29 cellular contexts compared by ENCODE assay signal in genomic region chr11:10696797-10697620, GRCh38. TPM values are rescaled to one million over a fixed set of nuclear protein-coding genes. Genes with fewer than 3 reads are reported as not detected.
DNase-seq lines count a peak whose midpoint lies in the region; ATAC-seq and TF ChIP-seq lines count a peak whose summit lies in the region.
"Had no signal": no experiment of that assay in that cellular context is flagged by ENCODE, and none has a peak within 500 bp of the region (broad histone marks: within the 10 kb centered on the region; RNA-seq: fewer than 3 reads in every experiment).

No MANE protein-coding gene starts in this region.

- no peak for ATAC-seq in GM21515 (IDR thresholded peaks at IDR 0.05; ENCODE audit: unreplicated experiment)
- ATAC-seq in natural killer cell treated with Interleukin-12 subunit alpha and Interleukin-12 subunit beta and Interleukin-15 and Interleukin-18, amount 100 ng/mL, for 72 hours = no peak
- ATAC-seq: activated CD4-positive, alpha-beta T cell treated with anti-CD3 and anti-CD28 coated beads for 36 hours; activated T-cell treated with anti-CD3 and anti-CD28 coated beads, Interleukin-2, amount 50 U/mL, for 4 hours; stimulated activated naive B cell treated with anti-CD40 and anti-IgM and Interleukin-4, amounts not matched to agents 10 μg/mL and 1 μg/mL and 100 μg/mL, for 72 hours had no signal

- TF ChIP-seq POLR2A in stomach (IDR thresholded peaks at IDR 0.05) = no peak

- H3K9me3 ChIP-seq in BLaER1 = peaks cover 15% of the 10 kb centered on the region
- no peaks in the 10 kb centered on the region for H3K9me3 ChIP-seq in right atrium auricular region
- H3K9me3 ChIP-seq in stomach = no peaks in the 10 kb centered on the region

- H3K4me1 ChIP-seq in BLaER1 (peaks cover 18% of the 10 kb centered on the region), right atrium auricular region (peaks cover 0 to 15% of the 10 kb centered on the region in 2 donors), stomach (peaks cover 0 to 20% (median 9%) of the 10 kb centered on the region in 4 donors)
- H3K4me1 ChIP-seq: Caco-2, HAP-1 had no signal

- 0 out of 2 replicates have a peak overlapping the region, but pooled peaks have one; percentile 13 for H3K27ac ChIP-seq in BLaER1
- H3K27ac ChIP-seq in right atrium auricular region = peak overlapping the region; percentile 34 to 64
- peak overlapping the region in 4 of 5 donors; percentile 14 to 88 (median 66) for H3K27ac ChIP-seq in stomach
- H3K27ac ChIP-seq: cardiac muscle cell, HL-60 had no signal

- H3K36me3 Mint-ChIP-seq in natural killer cell treated with Interleukin-12 subunit alpha and Interleukin-12 subunit beta and Interleukin-15 and Interleukin-18, amount 100 ng/mL, for 72 hours = no peaks in the 10 kb centered on the region

- intact Hi-C loops in stomach (cut with DNase I; ENCODE audit: low total_unique reads) = no loop called here

- DNase-seq in cerebellum (ENCODE audit: low spot score) (peak; percentile 40), right atrium auricular region (ENCODE audit: low spot score) (no peak), stomach (no peak), NCI-H187 (lab: John Stamatoyannopoulos, UW) (no peak)
- DNase-seq in activated T-cell treated with anti-CD3 and anti-CD28 coated beads, Interleukin-2, amount 50 U/mL, for 48 hours = no peak
- no peak for DNase-seq in natural killer cell treated with Interleukin-12 subunit alpha and Interleukin-12 subunit beta and Interleukin-15 and Interleukin-18, amount 100 ng/mL, for 72 hours (ENCODE audit: low spot score)
- DNase-seq: activated CD4-positive, alpha-beta T cell treated with anti-CD3 and anti-CD28 coated beads for 36 hours; activated naive CD4-positive, alpha-beta T cell treated with Interleukin-2 at 50 U/mL for 16 hours; activated T-cell treated with anti-CD3 and anti-CD28 coated beads, Interleukin-2, amount 50 U/mL, for 4 hours; amniotic stem cell; Caco-2; DMS79 treated with DMSO at 0.1 percent for 48 hours; dorsolateral prefrontal cortex; mesenchymal stem cell; NCI-H1092 treated with DMSO at 0.1 percent for 48 hours; NCI-H2029; NCI-H226; nucleus accumbens; stimulated activated CD4-positive, alpha-beta T cell treated with anti-CD3 and anti-CD28 coated beads, Interleukin-4, amount 100 ng/mL, for 1 hour; stimulated activated naive B cell treated with anti-CD40 and anti-IgM and Interleukin-4, amounts not matched to agents 10 μg/mL and 1 μg/mL and 100 μg/mL, for 72 hours; trophoblast cell had no signal

- H3K4me3 ChIP-seq in BLaER1 (no peak overlapping the region), right atrium auricular region (no peak overlapping the region), stomach (no peak overlapping the region)
- H3K4me3 ChIP-seq: cardiac muscle cell, dorsolateral prefrontal cortex, HAP-1 had no signal

- no peaks in the 10 kb centered on the region for H3K36me3 ChIP-seq in BLaER1
- H3K36me3 ChIP-seq in right atrium auricular region = no peaks in the 10 kb centered on the region
- H3K36me3 ChIP-seq in stomach = no peaks in the 10 kb centered on the region
- H3K36me3 ChIP-seq: cardiac muscle cell, HAP-1 had no signal

- TF ChIP-seq EP300 in stomach (IDR thresholded peaks at IDR 0.05) = no peak

- H3K4me1 Mint-ChIP-seq in natural killer cell treated with Interleukin-12 subunit alpha and Interleukin-12 subunit beta and Interleukin-15 and Interleukin-18, amount 100 ng/mL, for 72 hours (ENCODE audit: low read depth in 2 of 2) = no peaks in the 10 kb centered on the region
- H3K4me1 Mint-ChIP-seq: activated CD4-positive, alpha-beta T cell treated with anti-CD3 and anti-CD28 coated beads for 36 hours had no signal

- H4K20me1 ChIP-seq in BLaER1 = no peaks in the 10 kb centered on the region

- WGBS in stomach, 5 donors = 62 to 72% (median 66%) methylated on average over 6 to 8 of the region's 8 CpGs

- H3K4me2 ChIP-seq in BLaER1 = peak overlapping the region; percentile 63

- H3K27me3 ChIP-seq in BLaER1 = no peaks in the 10 kb centered on the region
- H3K27me3 ChIP-seq in right atrium auricular region = no peaks in the 10 kb centered on the region
- peaks cover 0 to 4% (median 0%) of the 10 kb centered on the region in 3 donors for H3K27me3 ChIP-seq in stomach
- H3K27me3 ChIP-seq: cardiac muscle cell, dorsolateral prefrontal cortex had no signal

- no peaks in the 10 kb centered on the region for H3K9me3 Mint-ChIP-seq in natural killer cell treated with Interleukin-12 subunit alpha and Interleukin-12 subunit beta and Interleukin-15 and Interleukin-18, amount 100 ng/mL, for 72 hours
- H3K9me3 Mint-ChIP-seq: T-helper 1 cell treated with Interleukin-12 subunit alpha and Interleukin-12 subunit beta and Interleukin-4 antibody, amounts not matched to agents 30 μg/mL and 1 μg/mL, for 36 hours had no signal

- H3K27ac Mint-ChIP-seq in natural killer cell treated with Interleukin-12 subunit alpha and Interleukin-12 subunit beta and Interleukin-15 and Interleukin-18, amount 100 ng/mL, for 72 hours = no peak overlapping the region
- H3K27ac Mint-ChIP-seq: activated CD4-positive, alpha-beta T cell treated with anti-CD3 and anti-CD28 coated beads for 36 hours; B cell; stimulated activated naive B cell treated with anti-CD40 and anti-IgM and Interleukin-4, amounts not matched to agents 10 μg/mL and 1 μg/mL and 100 μg/mL, for 72 hours; T-helper 1 cell treated with Interleukin-12 subunit alpha and Interleukin-12 subunit beta and Interleukin-4 antibody, amounts not matched to agents 30 μg/mL and 1 μg/mL, for 36 hours had no signal

- peaks cover 0 to 11% of the 10 kb centered on the region in 2 donors for H3K27me3 Mint-ChIP-seq in natural killer cell treated with Interleukin-12 subunit alpha and Interleukin-12 subunit beta and Interleukin-15 and Interleukin-18, amount 100 ng/mL, for 72 hours

- TF ChIP-seq CTCF in right atrium auricular region (IDR thresholded peaks at IDR 0.05) = no peak
- no peak for TF ChIP-seq CTCF in stomach (IDR thresholded peaks at IDR 0.05)

- no peak overlapping the region for H3K9ac ChIP-seq in BLaER1

- no peak overlapping the region for H3K4me3 Mint-ChIP-seq in natural killer cell treated with Interleukin-12 subunit alpha and Interleukin-12 subunit beta and Interleukin-15 and Interleukin-18, amount 100 ng/mL, for 72 hours
- H3K4me3 Mint-ChIP-seq: activated CD4-positive, alpha-beta T cell treated with anti-CD3 and anti-CD28 coated beads for 36 hours; activated T-cell treated with anti-CD3 and anti-CD28 coated beads, Interleukin-2, amount 50 U/mL, for 4 hours; B cell; stimulated activated naive B cell treated with anti-CD40 and anti-IgM and Interleukin-4, amounts not matched to agents 10 μg/mL and 1 μg/mL and 100 μg/mL, for 72 hours; T-helper 1 cell treated with Interleukin-12 subunit alpha and Interleukin-12 subunit beta and Interleukin-4 antibody, amounts not matched to agents 30 μg/mL and 1 μg/mL, for 36 hours had no signal

RNA-seq across cellular contexts. Expression of gene IRAG1, which starts 3.5 kb away (rescaled TPM):
- total RNA-seq in cerebellum (6.7 TPM), right atrium auricular region (10 to 100 TPM in 1 of 2 donors, 1 to 10 TPM in 1; 4.6 to 10.9 TPM), stomach (10 to 100 TPM; 24.6 to 60.7 (median 40.3) TPM)
- polyA plus RNA-seq in stomach = 10 to 100 TPM; 12.7 to 17.2 (median 17.1) TPM
- total RNA-seq in natural killer cell treated with Interleukin-12 subunit alpha and Interleukin-12 subunit beta and Interleukin-15 and Interleukin-18, amount 100 ng/mL, for 72 hours = not detected
- total RNA-seq: activated CD4-positive, alpha-beta T cell treated with anti-CD3 and anti-CD28 coated beads for 36 hours; activated CD8-positive, alpha-beta memory T cell treated with anti-CD3 and anti-CD28 coated beads for 36 hours had no signal

RNA-seq across cellular contexts. Expression of gene CTR9, which starts 54.0 kb away (rescaled TPM):
- total RNA-seq in cerebellum (31.8 TPM), right atrium auricular region (10 to 100 TPM; 17.0 to 18.6 TPM), stomach (10 to 100 TPM in 3 of 5 donors, 1 to 10 TPM in 2; 9.3 to 39.5 (median 21.9) TPM)
- polyA plus RNA-seq in stomach = 10 to 100 TPM in 2 of 3 donors, 1 to 10 TPM in 1; 9.1 to 10.4 (median 10.4) TPM
- 10 to 100 TPM; 42.9 to 45.7 TPM for total RNA-seq in natural killer cell treated with Interleukin-12 subunit alpha and Interleukin-12 subunit beta and Interleukin-15 and Interleukin-18, amount 100 ng/mL, for 72 hours

Comparison
In these comparisons a context has a peak if more than half of its experiments do, and no peak if none do; other contexts are left out.
1. H3K27ac ChIP-seq: peak in every context shown above with its lines; median percentile 66 in stomach; 49 in right atrium auricular region; 13 in BLaER1.